In genomic region chr5:142313275-142313674, GRCh38 we compare ENCODE assay signal across 25 cellular contexts. TPM values are rescaled to one million over a fixed set of nuclear protein-coding genes. Genes with fewer than 3 reads are reported as not detected.
"Had no signal": no experiment of that assay in that cellular context is flagged by ENCODE, and none has a peak within 500 bp of the region (broad histone marks: within the 10 kb centered on the region; RNA-seq: fewer than 3 reads in every experiment).

No MANE protein-coding gene starts in this region.

- ATAC-seq: activated CD8-positive, alpha-beta T cell treated with anti-CD3 and anti-CD28 coated beads, Interleukin-2, amount 10 ng/mL, durations not matched to agents 7 days and 5 days; activated T-cell treated with anti-CD3 and anti-CD28 coated beads, Interleukin-2, amount 50 U/mL, for 72 hours; foreskin keratinocyte; left cardiac atrium; naive thymus-derived CD4-positive, alpha-beta T cell; stimulated activated naive CD8-positive, alpha-beta T cell treated with anti-CD3 and anti-CD28 coated beads, Interleukin-15, Interleukin-2, amounts not matched to agents 100 U/mL and 50 U/mL, for 24 hours had no signal

- FAIRE-seq: bronchial epithelial cell, endometrium had no signal

- H3K27me3 ChIP-seq: esophagus squamous epithelium, foreskin keratinocyte, transverse colon had no signal

- H3K4me3 ChIP-seq: esophagus squamous epithelium, lung, skin epidermis, transverse colon had no signal

- H3K27ac ChIP-seq: esophagus squamous epithelium, foreskin keratinocyte, skin epidermis had no signal

- H3K9me3 ChIP-seq: esophagus squamous epithelium, transverse colon had no signal

- H3K27me3 Mint-ChIP-seq: activated CD4-positive, alpha-beta T cell treated with anti-CD3 and anti-CD28 coated beads, Interleukin-2, amount 10 ng/mL, durations not matched to agents 24 days and 14 days; activated naive CD8-positive, alpha-beta T cell treated with anti-CD3 and anti-CD28 coated beads, Interleukin-2, amount 10 ng/mL, durations not matched to agents 7 days and 5 days had no signal

- DNase-seq: activated CD4-positive, alpha-beta T cell treated with anti-CD3 and anti-CD28 coated beads, Interleukin-2, amount 10 ng/mL, durations not matched to agents 24 days and 14 days; activated CD4-positive, CD25-positive, alpha-beta regulatory T cell; activated CD8-positive, alpha-beta memory T cell treated with anti-CD3 and anti-CD28 coated beads, Interleukin-2, amount 50 U/mL, for 48 hours; activated CD8-positive, alpha-beta T cell treated with anti-CD3 and anti-CD28 coated beads, Interleukin-2, amount 10 ng/mL, durations not matched to agents 7 days and 5 days; activated gamma-delta T cell; activated naive CD8-positive, alpha-beta T cell treated with anti-CD3 and anti-CD28 coated beads, Interleukin-2, amount 10 ng/mL, durations not matched to agents 7 days and 5 days; activated T-cell treated with anti-CD3 and anti-CD28 coated beads, Interleukin-2, amount 50 U/mL, for 72 hours; anterior cingulate cortex; esophagus squamous epithelium; foreskin keratinocyte; immature natural killer cell; left cardiac atrium; naive thymus-derived CD4-positive, alpha-beta T cell; posterior cingulate gyrus; retina; stimulated activated CD4-positive, alpha-beta T cell treated with anti-CD3 and anti-CD28 coated beads, Interleukin-4, amount 100 ng/mL, for 4 hours; stimulated activated CD8-positive, alpha-beta memory T cell treated with anti-CD3 and anti-CD28 coated beads, Interleukin-4, amount 100 ng/mL, for 48 hours; stimulated activated naive CD8-positive, alpha-beta T cell treated with anti-CD3 and anti-CD28 coated beads, Interleukin-15, Interleukin-2, amounts not matched to agents 100 U/mL and 50 U/mL, for 24 hours; transverse colon had no signal

- H3K27ac Mint-ChIP-seq: activated CD4-positive, alpha-beta T cell treated with anti-CD3 and anti-CD28 coated beads, Interleukin-2, amount 10 ng/mL, durations not matched to agents 24 days and 14 days; activated CD8-positive, alpha-beta T cell treated with anti-CD3 and anti-CD28 coated beads, Interleukin-2, amount 10 ng/mL, durations not matched to agents 7 days and 5 days; activated naive CD8-positive, alpha-beta T cell treated with anti-CD3 and anti-CD28 coated beads, Interleukin-2, amount 10 ng/mL, durations not matched to agents 7 days and 5 days; immature natural killer cell; naive thymus-derived CD4-positive, alpha-beta T cell; T-helper 2 cell treated with Interferon-gamma antibody and Interleukin-4, amounts not matched to agents 5 μg/mL and 100 μg/mL, for 36 hours had no signal

- H3K36me3 ChIP-seq: transverse colon had no signal

- H3K4me3 Mint-ChIP-seq: activated CD4-positive, alpha-beta T cell treated with anti-CD3 and anti-CD28 coated beads, Interleukin-2, amount 10 ng/mL, durations not matched to agents 24 days and 14 days; activated CD8-positive, alpha-beta T cell treated with anti-CD3 and anti-CD28 coated beads, Interleukin-2, amount 10 ng/mL, durations not matched to agents 7 days and 5 days; activated naive CD8-positive, alpha-beta T cell treated with anti-CD3 and anti-CD28 coated beads, Interleukin-2, amount 10 ng/mL, durations not matched to agents 7 days and 5 days; activated T-cell treated with anti-CD3 and anti-CD28 coated beads, Interleukin-2, amount 50 U/mL, for 72 hours; immature natural killer cell; T-helper 2 cell treated with Interferon-gamma antibody and Interleukin-4, amounts not matched to agents 5 μg/mL and 100 μg/mL, for 36 hours had no signal

- H3K9me3 Mint-ChIP-seq: activated CD4-positive, alpha-beta T cell treated with anti-CD3 and anti-CD28 coated beads, Interleukin-2, amount 10 ng/mL, durations not matched to agents 24 days and 14 days; activated naive CD8-positive, alpha-beta T cell treated with anti-CD3 and anti-CD28 coated beads, Interleukin-2, amount 10 ng/mL, durations not matched to agents 7 days and 5 days; activated T-cell treated with anti-CD3 and anti-CD28 coated beads, Interleukin-2, amount 50 U/mL, for 72 hours; immature natural killer cell; naive thymus-derived CD4-positive, alpha-beta T cell; T-helper 2 cell treated with Interferon-gamma antibody and Interleukin-4, amounts not matched to agents 5 μg/mL and 100 μg/mL, for 36 hours had no signal

- H3K36me3 Mint-ChIP-seq: naive thymus-derived CD4-positive, alpha-beta T cell had no signal

RNA-seq across cellular contexts. Expression of gene SPRY4, which starts 11.5 kb away (rescaled TPM):
- total RNA-seq: mononuclear cell had no signal
- polyA plus RNA-seq: immature natural killer cell; naive thymus-derived CD4-positive, alpha-beta T cell had no signal
